8 cellular contexts compared by ENCODE assay signal in genomic region chr1:23960291-23960718, GRCh38. TPM values are rescaled to one million over a fixed set of nuclear protein-coding genes. Genes with fewer than 3 reads are reported as not detected.
A peak's percentile ranks its signal among the peaks of the same experiment; 100 is the strongest.
DNase-seq lines count a peak whose midpoint lies in the region; ATAC-seq and TF ChIP-seq lines count a peak whose summit lies in the region.

No MANE protein-coding gene starts in this region.

- POLR2A ChIA-PET in activated CD4-positive, alpha-beta T cell treated with anti-CD3 and anti-CD28 coated beads for 36 hours (lab: Charles Lee) = interaction anchor here (0.6 to 3.4 kb wide), 3 partner anchors 12 to 20 kb away, joined by 3 to 16 read pairs (median 14); partner anchors contain the start of gene SRSF10

- DNase-seq in activated CD4-positive, alpha-beta T cell treated with anti-CD3 and anti-CD28 coated beads for 36 hours = no peak
- no peak for DNase-seq in activated CD4-positive, alpha-beta T cell treated with anti-CD3 and anti-CD28 coated beads, Interleukin-2, amount 50 U/mL, for 1 hour
- DNase-seq in activated T-helper 2 cell treated with anti-CD3 and anti-CD28 coated beads, Interferon-gamma antibody, Interleukin-2, Interleukin-4, amounts not matched to agents 10 μg/mL and 5 μg/mL and 100 μg/mL, durations not matched to agents 14 hours and 24 hours and 36 hours (ENCODE audit: low spot score) = no peak
- peak; percentile 27 for DNase-seq in hepatocyte (ENCODE audit: low spot score)
- no peak for DNase-seq in smooth muscle cell (lab: John Stamatoyannopoulos, UW; ENCODE audit: unreplicated experiment)
- DNase-seq in effector CD4-positive, alpha-beta T cell = no peak
- no peak for DNase-seq in GM10266 (ENCODE audit: extremely low spot score)

- H3K9ac ChIP-seq in smooth muscle cell (ENCODE audit: low read depth) = peak overlapping the region; percentile 98

- no peak for TF ChIP-seq CTCF in hepatocyte (IDR thresholded peaks at IDR 0.05; ENCODE audit: poor library complexity)
- no peak for TF ChIP-seq CTCF in smooth muscle cell (IDR thresholded peaks at IDR 0.05; ENCODE audit: borderline replicate concordance, insufficient read depth, poor library complexity, severe bottlenecking)
- no peak for TF ChIP-seq CTCF in GM10266 (IDR thresholded peaks at IDR 0.05; ENCODE audit: control insufficient read depth, insufficient read depth, low read depth, missing control alignments)

- H3K4me3 ChIP-seq in hepatocyte = peak overlapping the region; percentile 76
- H3K4me3 ChIP-seq in smooth muscle cell = peak overlapping the region; percentile 86

- CTCF ChIA-PET in activated CD4-positive, alpha-beta T cell treated with anti-CD3 and anti-CD28 coated beads for 36 hours (lab: Charles Lee) = interaction anchor here (0.7 to 1.2 kb wide), 2 partner anchors 172 to 188 kb away, joined by 3 read pairs; no protein-coding TSS in a partner anchor

- WGBS in hepatocyte (ENCODE audit: low lambda C conversion rate, missing lambda C conversion rate) = 1% methylated on average over 9 of the region's 9 CpGs
- WGBS in smooth muscle cell (ENCODE audit: low lambda C conversion rate) = under 1% methylated on average over 9 of the region's 9 CpGs

- H4K20me1 ChIP-seq in hepatocyte (ENCODE audit: insufficient read depth, poor library complexity, severe bottlenecking) = peaks cover 10% of the 10 kb centered on the region
- H4K20me1 ChIP-seq in smooth muscle cell (ENCODE audit: low read depth) = peaks cover 44% of the 10 kb centered on the region

- H3K27me3 ChIP-seq in hepatocyte = no peaks in the 10 kb centered on the region
- H3K27me3 ChIP-seq in smooth muscle cell (ENCODE audit: low read depth) = no peaks in the 10 kb centered on the region

- H3K4me3 Mint-ChIP-seq in activated CD4-positive, alpha-beta T cell treated with anti-CD3 and anti-CD28 coated beads for 36 hours = peak overlapping the region; percentile 100
- H3K4me3 Mint-ChIP-seq in activated T-helper 2 cell treated with anti-CD3 and anti-CD28 coated beads, Interferon-gamma antibody, Interleukin-2, Interleukin-4, amounts not matched to agents 10 μg/mL and 5 μg/mL and 100 μg/mL, durations not matched to agents 14 hours and 24 hours and 36 hours (ENCODE audit: low read depth) = peak overlapping the region; percentile 99

- no peaks in the 10 kb centered on the region for H3K9me2 ChIP-seq in hepatocyte (replicated peaks; ENCODE audit: insufficient read depth)

- H3K36me3 Mint-ChIP-seq in activated CD4-positive, alpha-beta T cell treated with anti-CD3 and anti-CD28 coated beads for 36 hours (ENCODE audit: low read depth) = peaks cover 46% of the 10 kb centered on the region
- H3K36me3 Mint-ChIP-seq in activated T-helper 2 cell treated with anti-CD3 and anti-CD28 coated beads, Interferon-gamma antibody, Interleukin-2, Interleukin-4, amounts not matched to agents 10 μg/mL and 5 μg/mL and 100 μg/mL, durations not matched to agents 14 hours and 24 hours and 36 hours (ENCODE audit: low read depth) = peaks cover 46% of the 10 kb centered on the region

- peak overlapping the region; percentile 100 for H3K27ac Mint-ChIP-seq in activated CD4-positive, alpha-beta T cell treated with anti-CD3 and anti-CD28 coated beads for 36 hours
- H3K27ac Mint-ChIP-seq in activated T-helper 2 cell treated with anti-CD3 and anti-CD28 coated beads, Interferon-gamma antibody, Interleukin-2, Interleukin-4, amounts not matched to agents 10 μg/mL and 5 μg/mL and 100 μg/mL, durations not matched to agents 14 hours and 24 hours and 36 hours = peak overlapping the region; percentile 100

- H3K9me3 ChIP-seq in hepatocyte (ENCODE audit: low read depth) (no peaks in the 10 kb centered on the region), smooth muscle cell (replicated peaks; ENCODE audit: low read depth) (no peaks in the 10 kb centered on the region)

- no peaks in the 10 kb centered on the region for H3K9me3 Mint-ChIP-seq in activated CD4-positive, alpha-beta T cell treated with anti-CD3 and anti-CD28 coated beads for 36 hours (ENCODE audit: low read depth)
- no peaks in the 10 kb centered on the region for H3K9me3 Mint-ChIP-seq in activated T-helper 2 cell treated with anti-CD3 and anti-CD28 coated beads, Interferon-gamma antibody, Interleukin-2, Interleukin-4, amounts not matched to agents 10 μg/mL and 5 μg/mL and 100 μg/mL, durations not matched to agents 14 hours and 24 hours and 36 hours

- H3K4me1 Mint-ChIP-seq in activated CD4-positive, alpha-beta T cell treated with anti-CD3 and anti-CD28 coated beads for 36 hours = peaks cover 55% of the 10 kb centered on the region
- peaks cover 56% of the 10 kb centered on the region for H3K4me1 Mint-ChIP-seq in activated T-helper 2 cell treated with anti-CD3 and anti-CD28 coated beads, Interferon-gamma antibody, Interleukin-2, Interleukin-4, amounts not matched to agents 10 μg/mL and 5 μg/mL and 100 μg/mL, durations not matched to agents 14 hours and 24 hours and 36 hours (ENCODE audit: low read depth)

- H3K4me2 ChIP-seq in hepatocyte (peak overlapping the region; percentile 84), smooth muscle cell (peak overlapping the region; percentile 88)

- H2AFZ ChIP-seq in hepatocyte = peak overlapping the region; percentile 10
- no peak overlapping the region for H2AFZ ChIP-seq in smooth muscle cell (ENCODE audit: low read depth)

- H3F3A ChIP-seq in smooth muscle cell (ENCODE audit: low read depth) = peaks cover 32% of the 10 kb centered on the region

- no peaks in the 10 kb centered on the region for H3K36me3 ChIP-seq in hepatocyte (replicated peaks; ENCODE audit: insufficient read depth, low read depth)
- H3K36me3 ChIP-seq in smooth muscle cell (ENCODE audit: low read depth) = no peaks in the 10 kb centered on the region

- H3K4me1 ChIP-seq in hepatocyte (ENCODE audit: insufficient read depth) (no peaks in the 10 kb centered on the region), smooth muscle cell (ENCODE audit: low read depth) (no peaks in the 10 kb centered on the region)

- peaks cover 22% of the 10 kb centered on the region for H3K79me2 ChIP-seq in hepatocyte
- H3K79me2 ChIP-seq in smooth muscle cell (ENCODE audit: low read depth) = peaks cover 23% of the 10 kb centered on the region

- peak overlapping the region; percentile 98 for H3K27ac ChIP-seq in hepatocyte
- H3K27ac ChIP-seq in smooth muscle cell (ENCODE audit: low read depth) = peak overlapping the region; percentile 97

- intact Hi-C loops in activated CD4-positive, alpha-beta T cell treated with anti-CD3 and anti-CD28 coated beads for 36 hours (cut with DNase I, micrococcal nuclease) = loop anchor here in 1 of 2 experiments (10.0 kb wide), 1 partner anchor 266 kb away; the partner anchor contains the start of gene RPL11
- intact Hi-C loops in activated T-helper 2 cell treated with anti-CD3 and anti-CD28 coated beads, Interferon-gamma antibody, Interleukin-2, Interleukin-4, amounts not matched to agents 10 μg/mL and 5 μg/mL and 100 μg/mL, durations not matched to agents 14 hours and 24 hours and 36 hours (cut with micrococcal nuclease) = no loop called here

- no peaks in the 10 kb centered on the region for H3K27me3 Mint-ChIP-seq in activated CD4-positive, alpha-beta T cell treated with anti-CD3 and anti-CD28 coated beads for 36 hours
- no peaks in the 10 kb centered on the region for H3K27me3 Mint-ChIP-seq in activated T-helper 2 cell treated with anti-CD3 and anti-CD28 coated beads, Interferon-gamma antibody, Interleukin-2, Interleukin-4, amounts not matched to agents 10 μg/mL and 5 μg/mL and 100 μg/mL, durations not matched to agents 14 hours and 24 hours and 36 hours (ENCODE audit: low read depth)

- ATAC-seq in activated CD4-positive, alpha-beta T cell treated with anti-CD3 and anti-CD28 coated beads for 36 hours = no peak
- ATAC-seq in GM18870 (IDR thresholded peaks at IDR 0.05; ENCODE audit: unreplicated experiment) = no peak

RNA-seq across cellular contexts. Expression of gene PNRC2, which starts 0.7 kb away (rescaled TPM):
- total RNA-seq in activated CD4-positive, alpha-beta T cell treated with anti-CD3 and anti-CD28 coated beads for 36 hours = 100 to 1,000 TPM; 133 to 142 TPM
- total RNA-seq in activated T-helper 2 cell treated with anti-CD3 and anti-CD28 coated beads, Interferon-gamma antibody, Interleukin-2, Interleukin-4, amounts not matched to agents 10 μg/mL and 5 μg/mL and 100 μg/mL, durations not matched to agents 14 hours and 24 hours and 36 hours = 111 and 137 TPM in 2 replicates
- total RNA-seq in hepatocyte (107 and 122 TPM in 2 replicates), smooth muscle cell (77.8 and 98.5 TPM in 2 replicates)
- polyA plus RNA-seq in hepatocyte (65.8 and 75.4 TPM in 2 replicates), smooth muscle cell (53.3 and 55.8 TPM in 2 replicates)

RNA-seq across cellular contexts. Expression of gene SRSF10, which starts 19.8 kb away (rescaled TPM):
- total RNA-seq in activated CD4-positive, alpha-beta T cell treated with anti-CD3 and anti-CD28 coated beads for 36 hours = 100 to 1,000 TPM; 213 to 225 TPM
- total RNA-seq in activated T-helper 2 cell treated with anti-CD3 and anti-CD28 coated beads, Interferon-gamma antibody, Interleukin-2, Interleukin-4, amounts not matched to agents 10 μg/mL and 5 μg/mL and 100 μg/mL, durations not matched to agents 14 hours and 24 hours and 36 hours = 213 and 217 TPM in 2 replicates
- total RNA-seq in hepatocyte = 125 and 127 TPM in 2 replicates
- 113 and 131 TPM in 2 replicates for polyA plus RNA-seq in hepatocyte
- 93.7 and 111 TPM in 2 replicates for total RNA-seq in smooth muscle cell
- 86.8 and 87.1 TPM in 2 replicates for polyA plus RNA-seq in smooth muscle cell

RNA-seq across cellular contexts. Expression of gene CNR2, which starts 47.1 kb away (rescaled TPM):
- not detected for total RNA-seq in activated CD4-positive, alpha-beta T cell treated with anti-CD3 and anti-CD28 coated beads for 36 hours
- 0.05 and 0.07 TPM in 2 replicates for total RNA-seq in activated T-helper 2 cell treated with anti-CD3 and anti-CD28 coated beads, Interferon-gamma antibody, Interleukin-2, Interleukin-4, amounts not matched to agents 10 μg/mL and 5 μg/mL and 100 μg/mL, durations not matched to agents 14 hours and 24 hours and 36 hours
- total RNA-seq in hepatocyte (not detected in 2 replicates), smooth muscle cell (not detected in 2 replicates)
- polyA plus RNA-seq in hepatocyte (not detected in 2 replicates), smooth muscle cell (not detected in 2 replicates)
